Comparison of ENCODE assay signal across 8 cellular contexts in genomic region chr1:248863011-248863881, GRCh38. TPM values are rescaled to one million over a fixed set of nuclear protein-coding genes. Genes with fewer than 3 reads are reported as not detected.
A peak's percentile ranks its signal among the peaks of the same experiment; 100 is the strongest.
DNase-seq lines count a peak whose midpoint lies in the region; ATAC-seq and TF ChIP-seq lines count a peak whose summit lies in the region.

No MANE protein-coding gene starts in this region.

- no peaks in the 10 kb centered on the region for H3K9me3 ChIP-seq in left lung

- H3K27me3 ChIP-seq in left lung = no peaks in the 10 kb centered on the region

- no peaks in the 10 kb centered on the region for H3K36me3 ChIP-seq in left lung

- intact Hi-C loops in left lung (cut with DNase I) = no loop called here

- peaks cover 1 to 30% of the 10 kb centered on the region in 2 donors for H3K4me1 ChIP-seq in left lung

- peak; percentile 78 for DNase-seq in AG20443 (ENCODE audit: low spot score)
- peak; percentile 48 to 89 for DNase-seq in NCI-H446 (lab: John Stamatoyannopoulos, UW)
- peak; percentile 78 to 83 for DNase-seq in activated CD4-positive, alpha-beta T cell treated with anti-CD3 and anti-CD28 coated beads for 24 hours (ENCODE audit: low read depth in 2 of 2)
- DNase-seq in left lung = peak; percentile 91 to 95
- DNase-seq in stimulated activated CD4-positive, alpha-beta T cell treated with anti-CD3 and anti-CD28 coated beads, Interleukin-2, amount 100 ng/mL, for 48 hours = peak; percentile 73 to 74

- ATAC-seq in GM19043 (IDR thresholded peaks at IDR 0.05; ENCODE audit: low read depth, unreplicated experiment) (peak; percentile 62), HG03342 (IDR thresholded peaks at IDR 0.05; ENCODE audit: unreplicated experiment) (peak; percentile 51), left lung (peak; percentile 79)

- no peak for TF ChIP-seq CTCF in left lung (IDR thresholded peaks at IDR 0.05)

- H3K27ac ChIP-seq in cingulate gyrus (ENCODE audit: low read depth, low read length) (peak overlapping the region; percentile 70), left lung (peak overlapping the region; percentile 15 to 74)

- peak overlapping the region; percentile 59 to 61 for H3K4me3 ChIP-seq in left lung

RNA-seq across cellular contexts. Expression of gene ZNF692, which starts 4.4 kb away (rescaled TPM):
- 10 to 100 TPM; 31.9 to 44.6 TPM for total RNA-seq in left lung

RNA-seq across cellular contexts. Expression of gene ZNF672, which starts 25.2 kb away (rescaled TPM):
- total RNA-seq in left lung = 10 to 100 TPM; 31.2 to 35.5 TPM

RNA-seq across cellular contexts. Expression of gene SH3BP5L, which starts 37.5 kb away (rescaled TPM):
- 10 to 100 TPM; 24.0 to 26.5 TPM for total RNA-seq in left lung

RNA-seq across cellular contexts. Expression of gene PGBD2, which starts 42.8 kb away (rescaled TPM):
- 10 to 100 TPM in 1 of 2 donors, 1 to 10 TPM in 1; 7.0 to 10.2 TPM for total RNA-seq in left lung

Comparison
In these comparisons a context has a peak if more than half of its experiments do, and no peak if none do; other contexts are left out.
1. Peak in every context shown above with its lines: DNase-seq, ATAC-seq, H3K4me3 ChIP-seq and H3K27ac ChIP-seq.